ENCODE assay signal across 8 cellular contexts in the genomic region with DNA sequence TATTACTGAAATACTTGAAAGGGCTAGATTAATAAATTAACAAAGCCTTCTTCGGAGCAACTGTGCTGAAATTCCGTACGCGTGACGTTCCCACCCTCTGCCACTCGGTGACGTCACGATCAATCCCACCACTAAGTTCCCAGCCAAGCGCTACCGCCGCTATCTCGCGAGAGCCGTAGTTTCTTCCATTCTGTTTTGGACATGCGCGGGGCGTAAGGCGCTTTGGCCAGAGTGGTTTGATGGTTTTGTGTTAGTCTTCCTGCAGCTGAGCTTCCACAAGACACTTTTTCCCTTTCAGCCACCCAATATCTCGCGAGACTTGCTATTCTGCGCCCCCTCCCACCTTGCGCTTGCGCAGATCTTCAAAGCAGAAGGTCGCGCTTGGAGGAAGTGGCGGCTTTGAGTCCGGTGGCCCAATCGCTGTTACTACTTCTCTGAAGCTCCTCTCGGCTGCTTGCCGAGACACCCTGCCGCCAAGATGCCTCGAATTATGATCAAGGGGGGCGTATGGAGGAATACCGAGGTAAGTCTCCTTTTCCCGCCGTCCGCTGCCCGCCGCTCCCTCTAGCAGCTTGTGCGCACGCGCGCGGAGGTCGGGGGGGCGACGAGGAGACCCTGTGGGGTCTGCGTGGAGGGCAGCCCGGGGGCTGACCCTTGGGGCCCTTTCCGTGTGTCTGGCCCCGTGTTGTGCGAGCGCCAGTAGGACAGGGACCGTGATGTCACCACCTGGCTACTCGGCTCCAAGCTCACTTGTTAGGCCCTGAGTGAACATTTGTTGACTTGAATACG. TPM values are rescaled to one million over a fixed set of nuclear protein-coding genes. Genes with fewer than 3 reads are reported as not detected.
DNase-seq lines count a peak whose midpoint lies in the region; ATAC-seq and TF ChIP-seq lines count a peak whose summit lies in the region.

A gene (plus strand): TSS at position 361 of the 789 bp plus-strand sequence. CDS start 118 bp downstream, at position 479.

- H3K27ac Mint-ChIP-seq in activated T-cell treated with anti-CD3 and anti-CD28 coated beads, Interleukin-2, amount 50 U/mL, for 24 hours = peak within 1 kb of the TSS; percentile 99

- H3K36me3 ChIP-seq in mucosa of rectum (ENCODE audit: control insufficient read depth in 2 of 2, insufficient read depth in 2 of 2, low read length in 2 of 2) = peaks cover 6 to 13% of the 10 kb centered on the region in 2 donors

- H3K4me1 ChIP-seq in mucosa of rectum (ENCODE audit: control insufficient read depth in 2 of 2, insufficient read depth in 2 of 2, low read length in 2 of 2) = peaks cover 12 to 18% of the 10 kb centered on the region in 2 donors

- no peaks in the 10 kb centered on the region for H3K9me3 Mint-ChIP-seq in activated T-cell treated with anti-CD3 and anti-CD28 coated beads, Interleukin-2, amount 50 U/mL, for 24 hours

- ATAC-seq in GM21619 (IDR thresholded peaks at IDR 0.05; ENCODE audit: unreplicated experiment) = peak; percentile 90

- H3K27ac ChIP-seq in mucosa of rectum (ENCODE audit: low read depth in 2 of 2, low read length in 2 of 2) = peak within 1 kb of the TSS; percentile 95 to 97

- peaks cover 51% of the 10 kb centered on the region for H3K36me3 Mint-ChIP-seq in activated T-cell treated with anti-CD3 and anti-CD28 coated beads, Interleukin-2, amount 50 U/mL, for 24 hours (ENCODE audit: low read depth)

- peaks cover 2% of the 10 kb centered on the region for H3K27me3 Mint-ChIP-seq in activated T-cell treated with anti-CD3 and anti-CD28 coated beads, Interleukin-2, amount 50 U/mL, for 24 hours

- peak within 1 kb of the TSS; percentile 89 to 94 for H3K4me3 ChIP-seq in mucosa of rectum (ENCODE audit: low read length in 2 of 2)

- TF ChIP-seq POLR2A in erythroblast (IDR thresholded peaks at IDR 0.05; ENCODE audit: low read length) = peak; percentile 93

- peak within 1 kb of the TSS; percentile 95 to 98 for H3K9ac ChIP-seq in mucosa of rectum (ENCODE audit: low read depth in 1 of 2, low read length in 2 of 2)

- peaks cover 40% of the 10 kb centered on the region for H3K4me1 Mint-ChIP-seq in activated T-cell treated with anti-CD3 and anti-CD28 coated beads, Interleukin-2, amount 50 U/mL, for 24 hours (ENCODE audit: low read depth)

- peak within 1 kb of the TSS; percentile 94 for H3K4me3 Mint-ChIP-seq in activated T-cell treated with anti-CD3 and anti-CD28 coated beads, Interleukin-2, amount 50 U/mL, for 24 hours

- in situ Hi-C loops in KBM-7 (cut with MboI; ENCODE audit: low pct_unique_long_range_greater_than_20kb, low sequenced_read_pairs) = no loop called here

- no peaks in the 10 kb centered on the region for H3K27me3 ChIP-seq in mucosa of rectum (ENCODE audit: control insufficient read depth in 2 of 2, insufficient read depth in 2 of 2, low read length in 2 of 2)

- peak; percentile 98 for DNase-seq in DMS153 (lab: John Stamatoyannopoulos, UW)
- peak; percentile 99 for DNase-seq in KBM-7
- peak; percentile 93 for DNase-seq in activated T-cell treated with anti-CD3 and anti-CD28 coated beads, Interleukin-2, amount 50 U/mL, for 24 hours
- DNase-seq in erythroblast (lab: John Stamatoyannopoulos, UW) = peak; percentile 98
- peak; percentile 94 for DNase-seq in stimulated activated CD8-positive, alpha-beta memory T cell treated with anti-CD3 and anti-CD28 coated beads, Interleukin-4, amount 100 ng/mL, for 48 hours

- no peaks in the 10 kb centered on the region for H3K9me3 ChIP-seq in mucosa of rectum (ENCODE audit: control insufficient read depth in 2 of 2, low read length in 2 of 2)

TF ChIP-seq in PFSK-1, 5 proteins besides CTCF, POLR2A, EP300 and RAD21:
- TF ChIP-seq POLR2AphosphoS5 (IDR thresholded peaks at IDR 0.05; ENCODE audit: low read depth, low read length) (peak; percentile 99), SIN3A (IDR thresholded peaks at IDR 0.05; ENCODE audit: borderline replicate concordance, insufficient read depth, low read length) (no peak), FOXP2 (optimal IDR thresholded peaks at IDR 0.05; ENCODE audit: borderline replicate concordance, extremely low read depth, extremely low read length, insufficient read depth) (peak; percentile 13), TAF1 (IDR thresholded peaks at IDR 0.05; ENCODE audit: borderline replicate concordance, insufficient read depth, low read length) (peak; percentile 91)
TF ChIP-seq in PFSK-1: peak in this region for 3.

RNA-seq across cellular contexts. Expression of the gene that starts here (rescaled TPM):
- 12.1 TPM for polyA plus RNA-seq in PFSK-1 (2012; ENCODE audit: insufficient read length, low read depth)

Comparison
In these comparisons a context has a peak if more than half of its experiments do, and no peak if none do; other contexts are left out.
1. Peak in every context shown above with its lines: DNase-seq, ATAC-seq, H3K4me3 ChIP-seq and H3K27ac ChIP-seq.